In the genomic region with DNA sequence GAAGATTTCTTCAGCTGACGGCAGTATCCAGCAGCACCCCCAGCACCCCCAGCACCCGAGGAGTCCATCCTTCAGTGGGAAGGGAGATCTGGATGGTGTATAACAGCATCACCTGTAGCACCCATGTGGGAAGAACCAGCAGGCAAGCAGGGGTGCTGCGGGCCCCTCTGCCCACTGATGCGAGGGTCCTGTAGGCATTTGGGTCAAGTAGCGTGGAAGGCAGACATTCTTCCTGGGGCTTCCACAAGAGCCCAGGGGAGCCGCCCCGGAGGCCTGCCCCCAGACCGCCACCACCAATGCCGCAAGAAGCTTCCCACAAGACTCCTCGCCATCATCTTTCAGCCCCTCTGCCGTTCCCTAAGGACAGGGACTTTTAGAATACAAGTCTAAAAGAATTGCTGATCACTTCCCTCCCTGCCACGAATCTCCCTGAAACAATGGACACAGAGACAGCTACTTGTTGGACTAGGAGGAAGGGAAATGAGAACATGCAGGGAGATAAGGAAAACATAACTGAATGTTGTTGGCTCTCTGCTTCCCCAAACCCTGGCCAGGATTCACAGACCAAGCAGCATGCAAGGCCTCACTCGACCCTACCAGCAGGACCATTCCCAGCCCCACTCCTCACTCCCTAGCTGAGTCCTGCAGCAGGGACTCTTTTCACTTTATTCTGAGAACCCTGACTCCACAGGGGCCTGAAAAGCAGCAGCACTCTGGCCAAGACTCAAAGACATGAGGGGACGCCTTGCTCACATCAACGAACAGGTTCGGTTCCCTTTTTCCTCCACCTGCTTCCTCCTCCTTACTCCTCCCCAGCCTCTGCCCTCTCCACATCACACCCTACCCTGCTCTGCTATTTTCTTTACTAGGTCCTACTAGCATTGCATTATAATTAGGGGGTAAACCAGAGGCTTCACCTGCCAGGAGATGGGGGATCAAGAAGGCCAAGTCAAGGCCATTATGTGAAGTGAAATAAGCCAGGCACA, we compare ENCODE assay signal across 25 cellular contexts.
"Had no signal": no experiment of that assay in that cellular context is flagged by ENCODE, and none has a peak within 500 bp of the region (broad histone marks: within the 10 kb centered on the region; RNA-seq: fewer than 3 reads in every experiment).

No MANE protein-coding gene starts in this region.

- H3K9me3 ChIP-seq: breast epithelium, gastroesophageal sphincter, right lobe of liver, stomach, thyroid gland, upper lobe of left lung had no signal

- ATAC-seq: activated CD8-positive, alpha-beta T cell treated with anti-CD3 and anti-CD28 coated beads for 36 hours; activated naive CD4-positive, alpha-beta T cell treated with anti-CD3 and anti-CD28 coated beads, Interleukin-2, amount 50 U/mL, for 72 hours; activated T-cell treated with anti-CD3 and anti-CD28 coated beads, Interleukin-2, amount 50 U/mL, for 4 hours; activated T-helper 17 cell treated with anti-CD3 and anti-CD28 coated beads, Interleukin-2, amount 50 U/mL, for 72 hours; gastroesophageal sphincter; left colon; naive thymus-derived CD8-positive, alpha-beta T cell; WTC11 had no signal

- H3K36me3 Mint-ChIP-seq: activated naive CD4-positive, alpha-beta T cell treated with anti-CD3 and anti-CD28 coated beads, Interleukin-2, amount 50 U/mL, for 72 hours; mesothelial cell of epicardium; naive thymus-derived CD8-positive, alpha-beta T cell; WTC11 had no signal

- H3K4me3 ChIP-seq: breast epithelium, dorsolateral prefrontal cortex, gastroesophageal sphincter, right lobe of liver, stomach, thyroid gland, upper lobe of left lung had no signal

- H3K9me3 Mint-ChIP-seq: activated CD8-positive, alpha-beta T cell treated with anti-CD3 and anti-CD28 coated beads for 36 hours; activated naive CD4-positive, alpha-beta T cell treated with anti-CD3 and anti-CD28 coated beads, Interleukin-2, amount 50 U/mL, for 72 hours; activated T-cell treated with anti-CD3 and anti-CD28 coated beads, Interleukin-2, amount 50 U/mL, for 4 hours; activated T-helper 17 cell treated with anti-CD3 and anti-CD28 coated beads, Interleukin-2, amount 50 U/mL, for 72 hours; central memory CD8-positive, alpha-beta T cell; mesothelial cell of epicardium; naive thymus-derived CD8-positive, alpha-beta T cell; neural crest cell; WTC11 had no signal

- H3K27ac Mint-ChIP-seq: activated CD8-positive, alpha-beta T cell treated with anti-CD3 and anti-CD28 coated beads for 36 hours; activated naive CD4-positive, alpha-beta T cell treated with anti-CD3 and anti-CD28 coated beads, Interleukin-2, amount 50 U/mL, for 72 hours; activated T-helper 17 cell treated with anti-CD3 and anti-CD28 coated beads, Interleukin-2, amount 50 U/mL, for 72 hours; mesothelial cell of epicardium; naive thymus-derived CD8-positive, alpha-beta T cell; WTC11 had no signal

- H3K4me1 Mint-ChIP-seq: activated T-helper 17 cell treated with anti-CD3 and anti-CD28 coated beads, Interleukin-2, amount 50 U/mL, for 72 hours; central memory CD8-positive, alpha-beta T cell; mesothelial cell of epicardium; naive thymus-derived CD8-positive, alpha-beta T cell; neural crest cell; WTC11 had no signal

- DNase-seq: activated CD4-positive, alpha-beta T cell treated with anti-CD3 and anti-CD28 coated beads, Interleukin-2, amount 50 U/mL, for 1 hour; activated CD8-positive, alpha-beta T cell treated with anti-CD3 and anti-CD28 coated beads for 36 hours; activated T-cell treated with anti-CD3 and anti-CD28 coated beads, Interleukin-2, amount 50 U/mL, for 4 hours; dorsolateral prefrontal cortex; effector memory CD4-positive, alpha-beta T cell; erythroblast; head of caudate nucleus; hippocampal formation; left colon; mammary epithelial cell; naive thymus-derived CD8-positive, alpha-beta T cell; right lobe of liver; stimulated activated CD4-positive, alpha-beta T cell treated with anti-CD3 and anti-CD28 coated beads, Interleukin-2, amount 100 ng/mL, for 48 hours; stomach; T-helper 2 cell; thyroid gland had no signal

- H3K27ac ChIP-seq: breast epithelium, dorsolateral prefrontal cortex, gastroesophageal sphincter, right lobe of liver, stomach, thyroid gland, upper lobe of left lung had no signal

- H3K4me3 Mint-ChIP-seq: activated CD8-positive, alpha-beta T cell treated with anti-CD3 and anti-CD28 coated beads for 36 hours; activated T-cell treated with anti-CD3 and anti-CD28 coated beads, Interleukin-2, amount 50 U/mL, for 4 hours; activated T-helper 17 cell treated with anti-CD3 and anti-CD28 coated beads, Interleukin-2, amount 50 U/mL, for 72 hours; central memory CD8-positive, alpha-beta T cell; mesothelial cell of epicardium; naive thymus-derived CD8-positive, alpha-beta T cell; neural crest cell; WTC11 had no signal

- H3K4me1 ChIP-seq: breast epithelium, gastroesophageal sphincter, stomach, thyroid gland, upper lobe of left lung had no signal

- H3K27me3 ChIP-seq: right lobe of liver, thyroid gland, upper lobe of left lung had no signal
